27 cellular contexts compared by ENCODE assay signal in the genomic region with DNA sequence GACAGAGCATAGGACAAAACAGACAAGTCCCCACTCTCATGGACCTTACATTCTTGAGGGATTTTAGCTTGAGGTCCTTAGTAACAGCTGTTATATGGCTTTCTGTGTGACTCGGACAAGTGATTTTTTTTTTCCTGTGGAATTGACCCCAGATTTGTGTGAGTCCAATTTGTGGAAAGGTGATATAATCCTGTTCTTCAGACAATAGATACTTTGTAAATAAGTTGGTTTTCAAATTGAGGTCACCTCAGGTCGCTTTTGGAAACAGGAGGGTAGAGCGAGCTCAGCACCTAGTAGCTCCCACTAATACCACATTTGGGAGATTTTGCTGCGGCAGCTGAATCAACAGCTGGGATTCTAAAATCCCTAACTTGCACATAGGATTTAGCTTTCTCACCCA.
"Had no signal": no experiment of that assay in that cellular context is flagged by ENCODE, and none has a peak within 500 bp of the region (broad histone marks: within the 10 kb centered on the region; RNA-seq: fewer than 3 reads in every experiment).

No MANE protein-coding gene starts in this region.

- H3K36me3 Mint-ChIP-seq: mesothelial cell of epicardium; naive B cell; natural killer cell; stimulated activated memory B cell treated with anti-CD40 and anti-IgM and Interleukin-4, amounts not matched to agents 10 μg/mL and 1 μg/mL and 100 μg/mL, for 72 hours; type B pancreatic cell had no signal

- H3K4me3 ChIP-seq: left lung, lower lobe of right lung, ovary, right atrium auricular region, right lobe of liver, smooth muscle cell, tibial nerve, uterus had no signal

- ATAC-seq: left colon; left lung; lower lobe of right lung; natural killer cell; right lobe of liver; stimulated activated memory B cell treated with anti-CD40 and anti-IgM and Interleukin-4, amounts not matched to agents 10 μg/mL and 1 μg/mL and 100 μg/mL, for 72 hours; stimulated activated naive CD8-positive, alpha-beta T cell treated with anti-CD3 and anti-CD28 coated beads, Interleukin-15, amount 100 ng/mL, for 72 hours had no signal

- H3K4me1 ChIP-seq: left lung, lower lobe of right lung, right atrium auricular region, right lobe of liver, uterus had no signal

- DNase-seq: hypothalamus; immature natural killer cell; kidney; left colon; left lung; lower lobe of right lung; mammary epithelial cell; mesendoderm; naive B cell; natural killer cell; ovary; right lobe of liver; stimulated activated CD4-positive, alpha-beta T cell treated with anti-CD3 and anti-CD28 coated beads, Interleukin-1b, Interleukin-23, amount 100 ng/mL, for 48 hours; stimulated activated CD4-positive, alpha-beta T cell treated with anti-CD3 and anti-CD28 coated beads, Interleukin-2, amount 100 ng/mL, for 48 hours; stimulated activated CD4-positive, alpha-beta T cell treated with anti-CD3 and anti-CD28 coated beads, Interleukin-4, amount 100 ng/mL, for 4 hours; stimulated activated CD8-positive, alpha-beta memory T cell treated with anti-CD3 and anti-CD28 coated beads, Interleukin-4, amount 100 ng/mL, for 48 hours; stimulated activated naive CD4-positive, alpha-beta T cell treated with Interleukin-2 at 50 U/mL for 16 hours; stimulated activated naive CD8-positive, alpha-beta T cell treated with anti-CD3 and anti-CD28 coated beads, Interleukin-15, amount 100 ng/mL, for 72 hours; substantia nigra; uterus had no signal

- H3K27me3 ChIP-seq: left lung, ovary, right atrium auricular region, right lobe of liver, tibial nerve, uterus had no signal

- H3K36me3 ChIP-seq: left lung, lower lobe of right lung, ovary, right atrium auricular region, right lobe of liver, tibial nerve, uterus had no signal

- H3K4me1 Mint-ChIP-seq: immature natural killer cell; mesothelial cell of epicardium; naive B cell; natural killer cell; stimulated activated memory B cell treated with anti-CD40 and anti-IgM and Interleukin-4, amounts not matched to agents 10 μg/mL and 1 μg/mL and 100 μg/mL, for 72 hours; stimulated activated naive CD8-positive, alpha-beta T cell treated with anti-CD3 and anti-CD28 coated beads, Interleukin-15, amount 100 ng/mL, for 72 hours had no signal

- H3K27ac Mint-ChIP-seq: immature natural killer cell; mesothelial cell of epicardium; naive B cell; natural killer cell; progenitor cell of endocrine pancreas; stimulated activated memory B cell treated with anti-CD40 and anti-IgM and Interleukin-4, amounts not matched to agents 10 μg/mL and 1 μg/mL and 100 μg/mL, for 72 hours; stimulated activated naive CD8-positive, alpha-beta T cell treated with anti-CD3 and anti-CD28 coated beads, Interleukin-15, amount 100 ng/mL, for 72 hours; type B pancreatic cell had no signal

- H3K9me3 Mint-ChIP-seq: mesothelial cell of epicardium, type B pancreatic cell had no signal

- H3K27ac ChIP-seq: left lung, lower lobe of right lung, ovary, right atrium auricular region, right lobe of liver, tibial nerve, uterus had no signal

- H3K9me3 ChIP-seq: lower lobe of right lung, ovary, right atrium auricular region, right lobe of liver, tibial nerve, uterus had no signal

- H3K4me3 Mint-ChIP-seq: immature natural killer cell; mesothelial cell of epicardium; naive B cell; natural killer cell; stimulated activated memory B cell treated with anti-CD40 and anti-IgM and Interleukin-4, amounts not matched to agents 10 μg/mL and 1 μg/mL and 100 μg/mL, for 72 hours; stimulated activated naive CD8-positive, alpha-beta T cell treated with anti-CD3 and anti-CD28 coated beads, Interleukin-15, amount 100 ng/mL, for 72 hours; type B pancreatic cell had no signal

- H3K27me3 Mint-ChIP-seq: naive B cell; progenitor cell of endocrine pancreas; stimulated activated memory B cell treated with anti-CD40 and anti-IgM and Interleukin-4, amounts not matched to agents 10 μg/mL and 1 μg/mL and 100 μg/mL, for 72 hours; stimulated activated naive CD8-positive, alpha-beta T cell treated with anti-CD3 and anti-CD28 coated beads, Interleukin-15, amount 100 ng/mL, for 72 hours had no signal

- H3K4me2 ChIP-seq: smooth muscle cell had no signal
